In the genomic region with DNA sequence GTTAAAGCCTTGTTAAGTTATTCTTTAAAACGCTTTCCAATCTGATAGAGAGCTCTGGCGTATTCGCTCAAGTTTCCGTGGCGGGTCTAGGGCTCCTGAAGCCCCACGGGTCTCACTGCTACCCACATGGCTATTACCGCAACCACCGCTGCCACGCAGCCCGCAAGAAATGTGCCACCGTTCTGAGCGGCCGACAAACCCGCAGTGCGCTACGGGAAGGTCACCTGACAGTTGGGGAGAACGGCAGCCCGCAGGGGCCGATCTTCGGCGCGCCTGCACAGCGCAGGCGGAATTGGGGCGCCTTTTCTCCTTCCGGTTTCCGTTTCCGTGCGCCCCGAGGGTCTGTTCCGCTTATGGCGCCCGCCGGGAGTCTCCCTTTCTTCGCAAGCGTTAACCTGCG, we compare ENCODE assay signal across 8 cellular contexts.
A peak's percentile ranks its signal among the peaks of the same experiment; 100 is the strongest.
DNase-seq lines count a peak whose midpoint lies in the region; ATAC-seq and TF ChIP-seq lines count a peak whose summit lies in the region.

No MANE protein-coding gene starts in this region.

- H3K36me3 ChIP-seq in GM23248 (ENCODE audit: low read depth), result no peaks in the 10 kb centered on the region
- no peaks in the 10 kb centered on the region for H3K36me3 ChIP-seq in gastrocnemius medialis

- DNase-seq in GM23248 (peak; percentile 52), globus pallidus (ENCODE audit: low spot score) (peak; percentile 20), gastrocnemius medialis (peak; percentile 2 to 22)
- peak; percentile 48 for DNase-seq in activated CD8-positive, alpha-beta memory T cell treated with anti-CD3 and anti-CD28 coated beads, Interleukin-2, amount 50 U/mL, for 48 hours

- WGBS in GM23248 (ENCODE audit: low coverage in 1 of 2, low lambda C conversion rate in 2 of 2, missing lambda C conversion rate in 2 of 2), 2 experiments, result 21% methylated on average over 37 of the region's 37 CpGs

- no peaks in the 10 kb centered on the region for H4K20me1 ChIP-seq in GM23248 (ENCODE audit: insufficient read depth)

- H3K27ac ChIP-seq in GM23248 (no peak overlapping the region), gastrocnemius medialis (peak overlapping the region in 1 of 4 donors; percentile 24)

- no peaks in the 10 kb centered on the region for H3F3A ChIP-seq in GM23248 (ENCODE audit: insufficient read depth)

- ATAC-seq in gastrocnemius medialis (peak in 1 of 2 donors; percentile 39), GM21360 (IDR thresholded peaks at IDR 0.05; ENCODE audit: unreplicated experiment) (no peak), GM18511 (IDR thresholded peaks at IDR 0.05; ENCODE audit: unreplicated experiment) (no peak), HG02642 (IDR thresholded peaks at IDR 0.05; ENCODE audit: poor library complexity, unreplicated experiment) (no peak), GM19463 (IDR thresholded peaks at IDR 0.05; ENCODE audit: unreplicated experiment) (no peak)

- intact Hi-C loops in gastrocnemius medialis (cut with DNase I; ENCODE audit: low total_unique reads), result no loop called here

- no peaks in the 10 kb centered on the region for H3K27me3 ChIP-seq in GM23248 (replicated peaks; ENCODE audit: insufficient read depth)
- no peaks in the 10 kb centered on the region for H3K27me3 ChIP-seq in gastrocnemius medialis

- no peaks in the 10 kb centered on the region for H3K79me2 ChIP-seq in GM23248 (ENCODE audit: insufficient read depth)

- H2AFZ ChIP-seq in GM23248, result peak overlapping the region; percentile 79

- no peak for TF ChIP-seq POLR2A in gastrocnemius medialis (IDR thresholded peaks at IDR 0.05)

- H3K4me3 ChIP-seq in GM23248 (peak overlapping the region; percentile 68), gastrocnemius medialis (peak overlapping the region; percentile 30 to 55 (median 46))

- in situ Hi-C loops in GM23248 (cut with MboI), result no loop called here
- in situ Hi-C loops in gastrocnemius medialis (cut with MboI; ENCODE audit: low sequenced_read_pairs in 4 of 4), result no loop called here

- no peak for TF ChIP-seq CTCF in gastrocnemius medialis (IDR thresholded peaks at IDR 0.05 in 4 of 5, conservative IDR thresholded peaks at IDR 0.05 in 1 of 5)

- H3K9me3 ChIP-seq in GM23248 (ENCODE audit: low read depth) (no peaks in the 10 kb centered on the region), gastrocnemius medialis (no peaks in the 10 kb centered on the region)

- peak overlapping the region; percentile 50 for H3K4me2 ChIP-seq in GM23248 (ENCODE audit: unreplicated experiment)

- peak overlapping the region; percentile 47 for H3K9ac ChIP-seq in GM23248

- no peaks in the 10 kb centered on the region for H3K9me2 ChIP-seq in GM23248 (ENCODE audit: insufficient read depth)

- H3K4me1 ChIP-seq in GM23248 (ENCODE audit: insufficient read depth), result no peaks in the 10 kb centered on the region
- no peaks in the 10 kb centered on the region for H3K4me1 ChIP-seq in gastrocnemius medialis
